In the genomic region with DNA sequence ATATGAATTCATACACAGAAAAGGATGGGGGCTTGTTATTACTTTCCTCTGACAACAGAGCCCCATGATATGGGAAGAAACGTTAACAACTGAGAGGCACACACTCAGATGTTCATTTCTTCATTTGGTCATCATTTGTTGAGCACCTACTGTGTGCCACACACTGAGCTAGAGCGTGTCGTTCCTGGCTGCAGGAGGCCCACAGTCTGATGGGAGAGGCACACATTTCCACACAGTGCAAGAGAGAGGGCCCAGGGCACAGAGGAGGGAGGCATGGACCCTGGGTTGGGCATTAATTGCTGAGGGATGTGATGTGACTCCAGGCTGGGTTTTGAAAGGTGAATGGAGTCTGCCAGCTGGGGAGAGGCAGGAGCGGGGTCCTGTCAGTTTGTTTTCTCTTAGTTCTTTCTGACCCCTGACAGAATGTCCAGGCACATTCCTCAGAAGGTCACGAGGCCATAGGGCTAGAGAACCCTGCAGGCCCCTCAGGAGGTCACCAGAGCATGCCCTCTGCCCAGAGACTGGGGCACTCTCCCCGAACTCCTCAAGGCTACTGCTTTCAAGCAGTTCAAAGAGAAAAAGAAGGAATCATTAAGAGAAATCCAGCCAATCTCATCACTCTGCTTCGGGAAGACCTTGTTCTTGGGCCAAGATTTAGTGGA, we compare ENCODE assay signal across 1 cellular context.
TF ChIP-seq lines count a peak whose summit lies in the region.

No MANE protein-coding gene starts in this region.

TF ChIP-seq in IMR-90, 13 proteins besides CTCF, POLR2A, EP300 and RAD21 (continued from another document):
- TF ChIP-seq, protein P1, sequence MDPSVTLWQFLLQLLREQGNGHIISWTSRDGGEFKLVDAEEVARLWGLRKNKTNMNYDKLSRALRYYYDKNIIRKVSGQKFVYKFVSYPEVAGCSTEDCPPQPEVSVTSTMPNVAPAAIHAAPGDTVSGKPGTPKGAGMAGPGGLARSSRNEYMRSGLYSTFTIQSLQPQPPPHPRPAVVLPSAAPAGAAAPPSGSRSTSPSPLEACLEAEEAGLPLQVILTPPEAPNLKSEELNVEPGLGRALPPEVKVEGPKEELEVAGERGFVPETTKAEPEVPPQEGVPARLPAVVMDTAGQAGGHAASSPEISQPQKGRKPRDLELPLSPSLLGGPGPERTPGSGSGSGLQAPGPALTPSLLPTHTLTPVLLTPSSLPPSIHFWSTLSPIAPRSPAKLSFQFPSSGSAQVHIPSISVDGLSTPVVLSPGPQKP (IDR thresholded peaks at IDR 0.05; ENCODE audit: borderline replicate concordance, low read depth, low read length) = no peak
- TF ChIP-seq NFE2L2 (IDR thresholded peaks at IDR 0.05; ENCODE audit: low read depth, low read length) = no peak
- TF ChIP-seq, protein P2, sequence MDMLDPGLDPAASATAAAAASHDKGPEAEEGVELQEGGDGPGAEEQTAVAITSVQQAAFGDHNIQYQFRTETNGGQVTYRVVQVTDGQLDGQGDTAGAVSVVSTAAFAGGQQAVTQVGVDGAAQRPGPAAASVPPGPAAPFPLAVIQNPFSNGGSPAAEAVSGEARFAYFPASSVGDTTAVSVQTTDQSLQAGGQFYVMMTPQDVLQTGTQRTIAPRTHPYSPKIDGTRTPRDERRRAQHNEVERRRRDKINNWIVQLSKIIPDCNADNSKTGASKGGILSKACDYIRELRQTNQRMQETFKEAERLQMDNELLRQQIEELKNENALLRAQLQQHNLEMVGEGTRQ (IDR thresholded peaks at IDR 0.05; ENCODE audit: low read depth, low read length) = no peak
- TF ChIP-seq MAZ (IDR thresholded peaks at IDR 0.05; ENCODE audit: borderline replicate concordance, low read depth, low read length) = no peak
- no peak for TF ChIP-seq RCOR1 (IDR thresholded peaks at IDR 0.05; ENCODE audit: insufficient replicate concordance, low read length)
- no peak for TF ChIP-seq RFX5 (IDR thresholded peaks at IDR 0.05; ENCODE audit: low read depth, low read length)
- no peak for TF ChIP-seq FOS (IDR thresholded peaks at IDR 0.05; ENCODE audit: low read depth, low read length)
